In genomic region chr3:97738761-97739160, GRCh38 we compare ENCODE assay signal across 36 cellular contexts.
"Had no signal": no experiment of that assay in that cellular context is flagged by ENCODE, and none has a peak within 500 bp of the region (broad histone marks: within the 10 kb centered on the region; RNA-seq: fewer than 3 reads in every experiment).

No MANE protein-coding gene starts in this region.

- H3K36me3 Mint-ChIP-seq: activated naive CD4-positive, alpha-beta T cell treated with anti-CD3 and anti-CD28 coated beads, Interleukin-2, amount 10 ng/mL, durations not matched to agents 7 days and 5 days; activated naive CD4-positive, alpha-beta T cell treated with anti-CD3 and anti-CD28 coated beads, Interleukin-2, amount 50 U/mL, for 24 hours; activated naive CD4-positive, alpha-beta T cell treated with anti-CD3 and anti-CD28 coated beads, Interleukin-2, amount 50 U/mL, for 72 hours; activated naive CD8-positive, alpha-beta T cell; activated naive CD8-positive, alpha-beta T cell treated with anti-CD3 and anti-CD28 coated beads for 36 hours; activated naive CD8-positive, alpha-beta T cell treated with anti-CD3 and anti-CD28 coated beads, Interleukin-2, amount 10 ng/mL, durations not matched to agents 7 days and 5 days; brain had no signal

- H3K27me3 Mint-ChIP-seq: activated T-helper 17 cell treated with anti-CD3 and anti-CD28 coated beads, Interleukin-2, amount 50 U/mL, for 72 hours had no signal

- H3K27me3 ChIP-seq: adrenal gland, ascending aorta, body of pancreas, brain microvascular endothelial cell, breast epithelium, cardiac muscle cell had no signal

- H3K4me1 Mint-ChIP-seq: activated naive CD4-positive, alpha-beta T cell treated with anti-CD3 and anti-CD28 coated beads, Interleukin-2, amount 10 ng/mL, durations not matched to agents 7 days and 5 days; activated naive CD4-positive, alpha-beta T cell treated with anti-CD3 and anti-CD28 coated beads, Interleukin-2, amount 50 U/mL, for 24 hours; activated naive CD8-positive, alpha-beta T cell treated with anti-CD3 and anti-CD28 coated beads for 36 hours; activated naive CD8-positive, alpha-beta T cell treated with anti-CD3 and anti-CD28 coated beads, Interleukin-2, amount 10 ng/mL, durations not matched to agents 7 days and 5 days; activated naive CD8-positive, alpha-beta T cell treated with anti-CD3 and anti-CD28 coated beads, Interleukin-2, amount 50 U/mL, for 24 hours; activated T-helper 17 cell treated with anti-CD3 and anti-CD28 coated beads, Interleukin-2, amount 50 U/mL, for 72 hours; brain; central memory CD8-positive, alpha-beta T cell had no signal

- H3K27ac Mint-ChIP-seq: activated naive CD4-positive, alpha-beta T cell treated with anti-CD3 and anti-CD28 coated beads for 36 hours; activated naive CD4-positive, alpha-beta T cell treated with anti-CD3 and anti-CD28 coated beads, Interleukin-2, amount 10 ng/mL, durations not matched to agents 7 days and 5 days; activated naive CD4-positive, alpha-beta T cell treated with anti-CD3 and anti-CD28 coated beads, Interleukin-2, amount 50 U/mL, for 24 hours; activated naive CD4-positive, alpha-beta T cell treated with anti-CD3 and anti-CD28 coated beads, Interleukin-2, amount 50 U/mL, for 72 hours; activated naive CD8-positive, alpha-beta T cell; activated naive CD8-positive, alpha-beta T cell treated with anti-CD3 and anti-CD28 coated beads for 36 hours; activated naive CD8-positive, alpha-beta T cell treated with anti-CD3 and anti-CD28 coated beads, Interleukin-2, amount 10 ng/mL, durations not matched to agents 7 days and 5 days; activated naive CD8-positive, alpha-beta T cell treated with anti-CD3 and anti-CD28 coated beads, Interleukin-2, amount 50 U/mL, for 24 hours; activated T-cell treated with anti-CD3 and anti-CD28 coated beads, Interleukin-2, amount 50 U/mL, for 24 hours; activated T-cell treated with anti-CD3 and anti-CD28 coated beads, Interleukin-2, amount 50 U/mL, for 72 hours; activated T-helper 1 cell treated with anti-CD3 and anti-CD28 coated beads, Interleukin-12 subunit alpha, Interleukin-12 subunit beta, Interleukin-2, Interleukin-4 antibody, amounts not matched to agents 30 ng/mL and 10 ng/mL and 1 ng/mL, durations not matched to agents 14 hours and 24 hours and 36 hours; activated T-helper 17 cell treated with anti-CD3 and anti-CD28 coated beads, Interleukin-2, amount 50 U/mL, for 72 hours; activated T-helper 2 cell treated with anti-CD3 and anti-CD28 coated beads, Interferon-gamma antibody, Interleukin-2, Interleukin-4, amounts not matched to agents 10 μg/mL and 5 μg/mL and 100 μg/mL, durations not matched to agents 14 hours and 24 hours and 36 hours; brain had no signal

- ATAC-seq: activated naive CD4-positive, alpha-beta T cell treated with anti-CD3 and anti-CD28 coated beads, Interleukin-2, amount 50 U/mL, for 72 hours; activated naive CD8-positive, alpha-beta T cell treated with anti-CD3 and anti-CD28 coated beads, Interleukin-2, amount 50 U/mL, for 24 hours; activated T-cell treated with anti-CD3 and anti-CD28 coated beads, Interleukin-2, amount 50 U/mL, for 4 hours; activated T-cell treated with anti-CD3 and anti-CD28 coated beads, Interleukin-2, amount 50 U/mL, for 72 hours; activated T-helper 17 cell treated with anti-CD3 and anti-CD28 coated beads, Interleukin-2, amount 50 U/mL, for 72 hours; body of pancreas had no signal

- H3K36me3 ChIP-seq: adrenal gland, ascending aorta, brain microvascular endothelial cell, breast epithelium, cardiac muscle cell had no signal

- H3K9me3 Mint-ChIP-seq: activated naive CD4-positive, alpha-beta T cell treated with anti-CD3 and anti-CD28 coated beads for 36 hours; activated naive CD4-positive, alpha-beta T cell treated with anti-CD3 and anti-CD28 coated beads, Interleukin-2, amount 10 ng/mL, durations not matched to agents 7 days and 5 days; activated naive CD4-positive, alpha-beta T cell treated with anti-CD3 and anti-CD28 coated beads, Interleukin-2, amount 50 U/mL, for 24 hours; activated naive CD4-positive, alpha-beta T cell treated with anti-CD3 and anti-CD28 coated beads, Interleukin-2, amount 50 U/mL, for 72 hours; activated naive CD8-positive, alpha-beta T cell treated with anti-CD3 and anti-CD28 coated beads for 36 hours; activated naive CD8-positive, alpha-beta T cell treated with anti-CD3 and anti-CD28 coated beads, Interleukin-2, amount 10 ng/mL, durations not matched to agents 7 days and 5 days; activated naive CD8-positive, alpha-beta T cell treated with anti-CD3 and anti-CD28 coated beads, Interleukin-2, amount 50 U/mL, for 24 hours; activated T-cell treated with anti-CD3 and anti-CD28 coated beads, Interleukin-2, amount 50 U/mL, for 24 hours; activated T-cell treated with anti-CD3 and anti-CD28 coated beads, Interleukin-2, amount 50 U/mL, for 4 hours; activated T-cell treated with anti-CD3 and anti-CD28 coated beads, Interleukin-2, amount 50 U/mL, for 72 hours; activated T-helper 1 cell treated with anti-CD3 and anti-CD28 coated beads, Interleukin-12 subunit alpha, Interleukin-12 subunit beta, Interleukin-2, Interleukin-4 antibody, amounts not matched to agents 30 ng/mL and 10 ng/mL and 1 ng/mL, durations not matched to agents 14 hours and 24 hours and 36 hours; activated T-helper 17 cell treated with anti-CD3 and anti-CD28 coated beads, Interleukin-2, amount 50 U/mL, for 72 hours; activated T-helper 2 cell treated with anti-CD3 and anti-CD28 coated beads, Interferon-gamma antibody, Interleukin-2, Interleukin-4, amounts not matched to agents 10 μg/mL and 5 μg/mL and 100 μg/mL, durations not matched to agents 14 hours and 24 hours and 36 hours; brain; central memory CD8-positive, alpha-beta T cell had no signal

- DNase-seq: activated effector memory CD4-positive, alpha-beta T cell treated with anti-CD3 and anti-CD28 coated beads, Interleukin-2, amount 50 U/mL, for 16 hours; activated effector memory CD4-positive, alpha-beta T cell treated with Interleukin-2 at 50 U/mL for 16 hours; activated gamma-delta T cell; activated gamma-delta T cell treated with Interleukin-2 at 50 U/mL for 16 hours; activated naive CD4-positive, alpha-beta T cell; activated naive CD4-positive, alpha-beta T cell treated with anti-CD3 and anti-CD28 coated beads for 36 hours; activated naive CD4-positive, alpha-beta T cell treated with anti-CD3 and anti-CD28 coated beads, Interleukin-2, amount 10 ng/mL, durations not matched to agents 7 days and 5 days; activated naive CD4-positive, alpha-beta T cell treated with anti-CD3 and anti-CD28 coated beads, Interleukin-2, amount 50 U/mL, for 16 hours; activated naive CD4-positive, alpha-beta T cell treated with Interleukin-2 at 50 U/mL for 16 hours; activated naive CD8-positive, alpha-beta T cell treated with anti-CD3 and anti-CD28 coated beads for 36 hours; activated naive CD8-positive, alpha-beta T cell treated with anti-CD3 and anti-CD28 coated beads, Interleukin-2, amount 10 ng/mL, durations not matched to agents 7 days and 5 days; activated naive CD8-positive, alpha-beta T cell treated with anti-CD3 and anti-CD28 coated beads, Interleukin-2, amount 50 U/mL, for 24 hours; activated T-cell treated with anti-CD3 and anti-CD28 coated beads, Interleukin-2, amount 50 U/mL, for 1 hour; activated T-cell treated with anti-CD3 and anti-CD28 coated beads, Interleukin-2, amount 50 U/mL, for 24 hours; activated T-cell treated with anti-CD3 and anti-CD28 coated beads, Interleukin-2, amount 50 U/mL, for 4 hours; activated T-cell treated with anti-CD3 and anti-CD28 coated beads, Interleukin-2, amount 50 U/mL, for 48 hours; activated T-cell treated with anti-CD3 and anti-CD28 coated beads, Interleukin-2, amount 50 U/mL, for 72 hours; adrenal gland; amniotic stem cell; amygdala; aorta; body of pancreas; brain microvascular endothelial cell; central memory CD4-positive, alpha-beta T cell; cerebellar nuclear complex had no signal

- H3K4me3 Mint-ChIP-seq: activated naive CD4-positive, alpha-beta T cell treated with anti-CD3 and anti-CD28 coated beads for 36 hours; activated naive CD4-positive, alpha-beta T cell treated with anti-CD3 and anti-CD28 coated beads, Interleukin-2, amount 10 ng/mL, durations not matched to agents 7 days and 5 days; activated naive CD4-positive, alpha-beta T cell treated with anti-CD3 and anti-CD28 coated beads, Interleukin-2, amount 50 U/mL, for 24 hours; activated naive CD8-positive, alpha-beta T cell; activated naive CD8-positive, alpha-beta T cell treated with anti-CD3 and anti-CD28 coated beads for 36 hours; activated naive CD8-positive, alpha-beta T cell treated with anti-CD3 and anti-CD28 coated beads, Interleukin-2, amount 10 ng/mL, durations not matched to agents 7 days and 5 days; activated naive CD8-positive, alpha-beta T cell treated with anti-CD3 and anti-CD28 coated beads, Interleukin-2, amount 50 U/mL, for 24 hours; activated T-cell treated with anti-CD3 and anti-CD28 coated beads, Interleukin-2, amount 50 U/mL, for 24 hours; activated T-cell treated with anti-CD3 and anti-CD28 coated beads, Interleukin-2, amount 50 U/mL, for 4 hours; activated T-cell treated with anti-CD3 and anti-CD28 coated beads, Interleukin-2, amount 50 U/mL, for 72 hours; activated T-helper 1 cell treated with anti-CD3 and anti-CD28 coated beads, Interleukin-12 subunit alpha, Interleukin-12 subunit beta, Interleukin-2, Interleukin-4 antibody, amounts not matched to agents 30 ng/mL and 10 ng/mL and 1 ng/mL, durations not matched to agents 14 hours and 24 hours and 36 hours; activated T-helper 17 cell treated with anti-CD3 and anti-CD28 coated beads, Interleukin-2, amount 50 U/mL, for 72 hours; brain; central memory CD8-positive, alpha-beta T cell had no signal

- H3K4me1 ChIP-seq: adrenal gland, ascending aorta, body of pancreas, breast epithelium had no signal

- H3K4me3 ChIP-seq: adrenal gland, ascending aorta, body of pancreas, breast epithelium, cardiac muscle cell had no signal

- H3K27ac ChIP-seq: adrenal gland, ascending aorta, body of pancreas, brain microvascular endothelial cell, breast epithelium, cardiac muscle cell had no signal
